19 cellular contexts compared by ENCODE assay signal in genomic region chr3:113423699-113424098, GRCh38. TPM values are rescaled to one million over a fixed set of nuclear protein-coding genes. Genes with fewer than 3 reads are reported as not detected.
DNase-seq lines count a peak whose midpoint lies in the region; ATAC-seq, FAIRE-seq and TF ChIP-seq lines count a peak whose summit lies in the region.
"Had no signal": no experiment of that assay in that cellular context is flagged by ENCODE, and none has a peak within 500 bp of the region (broad histone marks: within the 10 kb centered on the region; RNA-seq: fewer than 3 reads in every experiment).

No MANE protein-coding gene starts in this region.

- TF ChIP-seq EP300 in GM12878 (IDR thresholded peaks at IDR 0.05; ENCODE audit: borderline replicate concordance in 1 of 2, control insufficient read depth in 1 of 2, low read depth in 2 of 2, low read length in 2 of 2): peak; percentile 13 to 53; a peak in 1 of 4 replicates

- in situ Hi-C loops in GM12878 (cut with MboI): no loop called here

- no peak overlapping the region for H3K27ac Mint-ChIP-seq in endodermal cell
- H3K27ac Mint-ChIP-seq: HFFc6, T-cell had no signal

- no peak for TF ChIP-seq RAD21 in GM12878 (IDR thresholded peaks at IDR 0.05; ENCODE audit: insufficient read depth, low read depth, low read length)

- 4% methylated on average over 4 of the region's 4 CpGs for WGBS in GM12878 (ENCODE audit: insufficient coverage, insufficient replicate concordance, low lambda C conversion rate, missing lambda C conversion rate)
- WGBS in endodermal cell (ENCODE audit: insufficient coverage in 1 of 2, insufficient read length in 1 of 2), 2 experiments: 92 to 93% methylated on average over 4 of the region's 4 CpGs

- no peaks in the 10 kb centered on the region for H3K9me3 Mint-ChIP-seq in endodermal cell

- H4K20me1 ChIP-seq in GM12878 (ENCODE audit: control insufficient read depth, insufficient read depth): no peaks in the 10 kb centered on the region

- no peak overlapping the region for H3K9ac ChIP-seq in GM12878 (ENCODE audit: control insufficient read depth, insufficient read depth, low read length)
- no peak overlapping the region for H3K9ac ChIP-seq in endodermal cell (ENCODE audit: extremely low read depth, low read length, poor library complexity, severe bottlenecking)

- DNase-seq in GM12892 (ENCODE audit: insufficient read length): no peak
- DNase-seq in GM12878 (ENCODE audit: low read depth, low spot score): peak; percentile 76
- DNase-seq in endodermal cell: no peak
- no peak for DNase-seq in NCI-H524 treated with DMSO at 0.1 percent for 48 hours (lab: John Stamatoyannopoulos, UW)
- DNase-seq in posterior vena cava (ENCODE audit: low spot score): no peak
- no peak for DNase-seq in DMS114 treated with DMSO at 0.1 percent for 48 hours (lab: John Stamatoyannopoulos, UW; ENCODE audit: unreplicated experiment)
- DNase-seq: DMS153, HFFc6, kidney, NCI-H1105, NCI-H2227 treated with DMSO at 0.1 percent for 48 hours, T-cell had no signal

- H3K36me3 ChIP-seq in GM12878 (ENCODE audit: control insufficient read depth in 2 of 2, insufficient read depth in 2 of 2, low read length in 1 of 2) (peaks cover 2 to 6% of the 10 kb centered on the region in 2 experiments; a peak in 2 of 4 replicates), endodermal cell (ENCODE audit: control insufficient read depth, insufficient read depth, low read length) (peaks cover 6% of the 10 kb centered on the region)
- H3K36me3 ChIP-seq: prostate gland had no signal

- intact Hi-C loops in GM12878 (cut with micrococcal nuclease; ENCODE audit: unreplicated experiment) (no loop called here), posterior vena cava (cut with DNase I) (no loop called here)

- TF ChIP-seq POLR2A in GM12892 (IDR thresholded peaks at IDR 0.05; ENCODE audit: low read depth, low read length) (no peak), GM12878 (IDR thresholded peaks at IDR 0.05; ENCODE audit: low read depth, low read length) (no peak)

- RAD21 ChIA-PET in GM12878 (lab: Charles Lee; ENCODE audit: unreplicated experiment): no interaction called here

- H3K27me3 ChIP-seq in GM12878 (replicated peaks in 1 of 2; ENCODE audit: control insufficient read depth in 2 of 2, insufficient read depth in 2 of 2, low read length in 1 of 2): no peaks in the 10 kb centered on the region
- no peaks in the 10 kb centered on the region for H3K27me3 ChIP-seq in endodermal cell (ENCODE audit: control insufficient read depth, insufficient read depth, low read length, poor library complexity, severe bottlenecking)
- H3K27me3 ChIP-seq: gastroesophageal sphincter, thyroid gland had no signal

- CTCF ChIA-PET in GM12878 (lab: Yijun Ruan, JAX): interaction anchor here (0.7 to 1.7 kb wide), 5 partner anchors 9 to 321 kb away, joined by 3 read pairs; no protein-coding TSS in a partner anchor

- H3K27ac ChIP-seq in GM12878 (ENCODE audit: control insufficient read depth, insufficient read depth): peak overlapping the region; percentile 61; the same call in 1 of the 2 replicates
- no peak overlapping the region for H3K27ac ChIP-seq in endodermal cell (ENCODE audit: low read depth, low read length)
- H3K27ac ChIP-seq: gastroesophageal sphincter, prostate gland, thyroid gland had no signal

- H3K4me2 ChIP-seq in GM12878 (ENCODE audit: control insufficient read depth, insufficient read depth): no peak overlapping the region

- H3K36me3 Mint-ChIP-seq in endodermal cell (ENCODE audit: low read depth): peaks cover 11% of the 10 kb centered on the region

- POLR2A ChIA-PET in GM12878 (lab: Charles Lee): no interaction called here

- H3K4me1 ChIP-seq in GM12878 (ENCODE audit: control insufficient read depth, insufficient read depth, low read length) (peaks cover 12% of the 10 kb centered on the region), endodermal cell (ENCODE audit: control insufficient read depth, insufficient read depth, low read length) (no peaks in the 10 kb centered on the region)
- H3K4me1 ChIP-seq: gastroesophageal sphincter, prostate gland, thyroid gland had no signal

- ATAC-seq in GM19468 (IDR thresholded peaks at IDR 0.05; ENCODE audit: extremely low read depth, unreplicated experiment) (peak; percentile 71), HG03457 (IDR thresholded peaks at IDR 0.05; ENCODE audit: unreplicated experiment) (peak; percentile 50), GM12878 (peak; percentile 93)
- ATAC-seq: activated CD4-positive, CD25-positive, alpha-beta regulatory T cell treated with anti-CD3 and anti-CD28 coated beads, Interleukin-2, amount 50 U/mL, for 24 hours; gastroesophageal sphincter; T-cell had no signal

- no peaks in the 10 kb centered on the region for H3K27me3 Mint-ChIP-seq in endodermal cell (ENCODE audit: insufficient read depth)
- H3K27me3 Mint-ChIP-seq: T-cell had no signal

- H2AFZ ChIP-seq in GM12878 (ENCODE audit: control insufficient read depth, low read depth, low read length): peak overlapping the region; percentile 8; the same call in 1 of the 2 replicates

- H3K4me1 Mint-ChIP-seq in endodermal cell: no peaks in the 10 kb centered on the region
- H3K4me1 Mint-ChIP-seq: T-cell had no signal

- FAIRE-seq in GM12892 (lab: Jason Lieb, UNC): peak; percentile 80
- peak; percentile 27 for FAIRE-seq in GM12878 (lab: Jason Lieb, UNC)
- FAIRE-seq: endometrium, kidney had no signal

- H3K4me3 Mint-ChIP-seq in endodermal cell: no peak overlapping the region
- H3K4me3 Mint-ChIP-seq: HFFc6, T-cell had no signal

- no peak for TF ChIP-seq CTCF in GM12878 (IDR thresholded peaks at IDR 0.05 in 2 of 3, conservative IDR thresholded peaks at IDR 0.05 in 1 of 3; ENCODE audit: control insufficient read depth in 2 of 3, extremely low read depth in 1 of 3, insufficient read depth in 1 of 3, low read depth in 3 of 3, low read length in 3 of 3)
- no peak for TF ChIP-seq CTCF in endodermal cell (conservative IDR thresholded peaks at IDR 0.05)

- peaks cover 21% of the 10 kb centered on the region for H3K9me3 ChIP-seq in GM12878 (replicated peaks; ENCODE audit: control insufficient read depth, insufficient read depth, low read length)
- peaks cover 4% of the 10 kb centered on the region for H3K9me3 ChIP-seq in endodermal cell (ENCODE audit: control insufficient read depth, low read length)
- H3K9me3 ChIP-seq: gastroesophageal sphincter, prostate gland, thyroid gland had no signal

- SMC1A ChIA-PET in GM12878 (lab: Charles Lee; ENCODE audit: uncharacterized antibody, unreplicated experiment): interaction anchor here (0.7 to 2.1 kb wide), 5 partner anchors 13 to 182 kb away, joined by 3 to 7 read pairs (median 3); no protein-coding TSS in a partner anchor

- H3K79me2 ChIP-seq in GM12878 (ENCODE audit: control insufficient read depth, insufficient read depth, low read length): no peaks in the 10 kb centered on the region

- H3K4me3 ChIP-seq in GM12878 (no peak overlapping the region), endodermal cell (ENCODE audit: low read length) (no peak overlapping the region)
- H3K4me3 ChIP-seq: gastroesophageal sphincter, prostate gland, thyroid gland had no signal

- no TSS peak for BruUV-seq in GM12878 (replicated peaks; lab: Mats Ljungman, UMichigan)

TF ChIP-seq in GM12878, 131 proteins besides CTCF, POLR2A, EP300 and RAD21 (continues in another document):
- no peak for TF ChIP-seq POU2F2 (IDR thresholded peaks at IDR 0.05; ENCODE audit: borderline replicate concordance, low read depth, low read length)
- TF ChIP-seq PML (IDR thresholded peaks at IDR 0.05; ENCODE audit: low read length): no peak
- TF ChIP-seq PKNOX1 (IDR thresholded peaks at IDR 0.05): peak; percentile 63
- TF ChIP-seq GATAD2B (conservative IDR thresholded peaks at IDR 0.05; ENCODE audit: low read depth): no peak
- no peak for TF ChIP-seq MYC (IDR thresholded peaks at IDR 0.05; ENCODE audit: insufficient read depth, insufficient read length, insufficient replicate concordance, low read length, severe bottlenecking)
- TF ChIP-seq CHD4 (IDR thresholded peaks at IDR 0.05): no peak
- TF ChIP-seq IRF3 (IDR thresholded peaks at IDR 0.05): no peak

RNA-seq across cellular contexts. Expression of gene CFAP44, which starts 17.6 kb away (rescaled TPM):
- 4.0 TPM for polyA plus RNA-seq in GM12892 (2012; ENCODE audit: missing spikeins)
- 42.5 and 52.8 TPM in 2 replicates for total RNA-seq in GM12878 (2013; cell fraction: nucleolus; rRNA removed)
- total RNA-seq in GM12878 (2014; rRNA removed) (4.2 TPM in 2 replicates), GM12878 (2014; rRNA removed; fragmentation: Illumina TruSeq; extraction: Trizol) (5.9 and 6.6 TPM in 2 replicates), GM12878 (2021) (2.6 and 5.7 TPM in 2 replicates), endodermal cell (1 to 10 TPM; 1.7 to 3.1 TPM), posterior vena cava (1 to 10 TPM; 5.9 to 8.2 TPM)
- polyA plus RNA-seq in GM12878 (2011; ENCODE audit: low read depth): 2.3 TPM
- polyA plus RNA-seq in GM12878 (2011; rRNA removed) (4.7 and 7.3 TPM in 2 replicates), GM12878 (2014; fragmentation: Illumina TruSeq; extraction: Trizol) (4.5 and 6.4 TPM in 2 replicates), GM12878 (2014; fragmentation: Nextera tagmentation; extraction: Ambion mirVana) (under 1 TPM; 0.76 to 0.93 TPM), GM12878 (2014; rRNA removed) (2.4 and 3.2 TPM in 2 replicates), GM12878 (2016; fragmentation: Nextera tagmentation; extraction: Ambion mirVana) (1 to 10 TPM; 1.3 to 1.7 TPM)
- polyA plus RNA-seq in GM12878 (2011; cell fraction: cytosol; rRNA removed): 0.87 and 0.95 TPM in 2 replicates
- polyA plus RNA-seq in GM12878 (2011; cell fraction: nucleus; rRNA removed): 18.4 and 18.5 TPM in 2 replicates
- 2.7 and 3.0 TPM in 2 replicates for polyA plus RNA-seq in GM12878 (2012)
- 5.3 and 7.2 TPM in 2 replicates for polyA minus RNA-seq in GM12878 (2011; rRNA and poly(A)+ RNA removed)
- polyA minus RNA-seq in GM12878 (2011; cell fraction: cytosol; rRNA and poly(A)+ RNA removed): 0.21 and 0.80 TPM in 2 replicates
- 10.0 and 16.0 TPM in 2 replicates for polyA minus RNA-seq in GM12878 (2011; cell fraction: nucleus; rRNA and poly(A)+ RNA removed)
- polyA plus RNA-seq in endodermal cell (2013, experiment 1 of 2): 2.9 TPM
- 3.8 TPM for polyA plus RNA-seq in endodermal cell (2013, experiment 2 of 2)
